Comparison of ENCODE assay signal across 8 cellular contexts in genomic region chr15:52019394-52020252, GRCh38. TPM values are rescaled to one million over a fixed set of nuclear protein-coding genes. Genes with fewer than 3 reads are reported as not detected.
DNase-seq lines count a peak whose midpoint lies in the region; ATAC-seq and TF ChIP-seq lines count a peak whose summit lies in the region.

No MANE protein-coding gene starts in this region.

- in situ Hi-C loops in IMR-90 (cut with MboI; ENCODE audit: low sequenced_read_pairs) = loop anchor here (25.0 kb wide), 1 partner anchor 643 kb away; no protein-coding TSS in a partner anchor

- peaks cover 12% of the 10 kb centered on the region for H4K20me1 ChIP-seq in IMR-90 (ENCODE audit: insufficient read depth, low read length)

- peak overlapping the region; percentile 97 for H4K91ac ChIP-seq in IMR-90 (ENCODE audit: insufficient read depth, low read depth, low read length)

- peaks cover 11% of the 10 kb centered on the region for H3K4me1 ChIP-seq in IMR-90 (ENCODE audit: control insufficient read depth, insufficient read depth, low read length)
- H3K4me1 ChIP-seq in aorta (ENCODE audit: control insufficient read depth in 1 of 2, insufficient read depth in 2 of 2, low read length in 2 of 2) = no peaks in the 10 kb centered on the region

- peak overlapping the region; percentile 90 for H3K4me3 ChIP-seq in IMR-90 (ENCODE audit: insufficient read depth, low read depth, low read length)
- peak overlapping the region; percentile 95 to 99 for H3K4me3 ChIP-seq in aorta (ENCODE audit: low read length in 2 of 2)

- H3K36me3 ChIP-seq in IMR-90 (ENCODE audit: control insufficient read depth, insufficient read depth, low read length) (no peaks in the 10 kb centered on the region; the same call in 1 of the 2 replicates), aorta (ENCODE audit: control insufficient read depth in 1 of 2, insufficient read depth in 2 of 2, low read length in 1 of 2) (no peaks in the 10 kb centered on the region)

- TF ChIP-seq RAD21 in IMR-90 (IDR thresholded peaks at IDR 0.05; ENCODE audit: low read length) = peak; percentile 31

- H3K36me3 Mint-ChIP-seq in T-helper 1 cell treated with Interleukin-12 subunit alpha and Interleukin-12 subunit beta and Interleukin-4 antibody, amounts not matched to agents 30 μg/mL and 1 μg/mL, for 36 hours (ENCODE audit: low read depth) = peaks cover 7% of the 10 kb centered on the region

- H3K9ac ChIP-seq in IMR-90 (ENCODE audit: low read depth, low read length) = peak overlapping the region; percentile 93

- intact Hi-C loops in IMR-90 (cut with micrococcal nuclease) = loop anchor here (2.0 to 5.0 kb wide), 5 partner anchors 33 to 479 kb away; partner anchors contain the start of gene LEO1
- intact Hi-C loops in aorta (cut with DNase I) = loop anchor here in 1 of 2 donors (2.0 kb wide), 1 partner anchor 47 kb away; no protein-coding TSS in a partner anchor

- peak overlapping the region; percentile 99 for H3K56ac ChIP-seq in IMR-90 (ENCODE audit: extremely low read depth, insufficient read depth, low read length)

- peak overlapping the region; percentile 90 for H3K4me2 ChIP-seq in IMR-90 (ENCODE audit: low read depth, low read length)

- BruUV-seq in IMR-90 (replicated peaks; lab: Mats Ljungman, UMichigan) = no TSS peak

- H2BK15ac ChIP-seq in IMR-90 (ENCODE audit: low read depth, low read length) = peak overlapping the region; percentile 74; the same call in 2 of the 3 replicates

- H3K14ac ChIP-seq in IMR-90 (replicated peaks; ENCODE audit: low read depth, low read length) = peak overlapping the region; percentile 100

- H3K27ac Mint-ChIP-seq in T-helper 1 cell treated with Interleukin-12 subunit alpha and Interleukin-12 subunit beta and Interleukin-4 antibody, amounts not matched to agents 30 μg/mL and 1 μg/mL, for 36 hours = peak overlapping the region; percentile 100

- TF ChIP-seq POLR2A in IMR-90 (IDR thresholded peaks at IDR 0.05; ENCODE audit: low read depth, low read length) = peak; percentile 92

- WGBS in IMR-90 (ENCODE audit: extremely low coverage in 2 of 2, insufficient read length in 1 of 2), 2 experiments = 1% methylated on average over 24 of the region's 100 CpGs; no CpG with 5 or more reads in 1 of the 2 experiments
- WGBS in aorta, 2 donors = 0 to 1% methylated on average over 54 to 100 of the region's 100 CpGs

- peaks cover 0 to 20% of the 10 kb centered on the region in 2 experiments; a peak in 2 of 4 replicates for H3K79me1 ChIP-seq in IMR-90 (ENCODE audit: low read depth in 1 of 2, low read length in 2 of 2)

- H2AFZ ChIP-seq in IMR-90 (replicated peaks; ENCODE audit: low read length, poor library complexity) = peak overlapping the region; percentile 95

- peak overlapping the region; percentile 100 for H2BK5ac ChIP-seq in IMR-90 (ENCODE audit: low read depth, low read length, poor library complexity, severe bottlenecking)

- peak overlapping the region; percentile 100 for H3K23ac ChIP-seq in IMR-90 (ENCODE audit: low read depth, low read length)

- peak overlapping the region; percentile 98 for H2AK9ac ChIP-seq in IMR-90 (replicated peaks; ENCODE audit: low read depth, low read length, poor library complexity)

- H2AK5ac ChIP-seq in IMR-90 (ENCODE audit: low read depth, low read length) = peak overlapping the region; percentile 91

- peaks cover 7% of the 10 kb centered on the region for H3K9me1 ChIP-seq in IMR-90 (ENCODE audit: insufficient read depth, low read length)

- peak overlapping the region; percentile 95 for H2BK120ac ChIP-seq in IMR-90 (ENCODE audit: low read depth, low read length)

- POLR2A ChIA-PET in IMR-90 (lab: Charles Lee; ENCODE audit: unreplicated experiment) = interaction anchor here (1.0 kb wide), 1 partner anchor 48 kb away, joined by 3 read pairs; the partner anchor contains the start of gene LEO1

- H3K4me1 Mint-ChIP-seq in T-helper 1 cell treated with Interleukin-12 subunit alpha and Interleukin-12 subunit beta and Interleukin-4 antibody, amounts not matched to agents 30 μg/mL and 1 μg/mL, for 36 hours (ENCODE audit: low read depth) = peaks cover 31% of the 10 kb centered on the region

- peak overlapping the region; percentile 86 for H4K5ac ChIP-seq in IMR-90 (ENCODE audit: low read depth, low read length)

- no peaks in the 10 kb centered on the region for H3K9me3 ChIP-seq in IMR-90 (ENCODE audit: control insufficient read depth, insufficient read depth, low read length)
- H3K9me3 ChIP-seq in aorta (ENCODE audit: control insufficient read depth, low read length) = no peaks in the 10 kb centered on the region

- peak overlapping the region; percentile 16 to 97 for H4K8ac ChIP-seq in IMR-90 (ENCODE audit: low read depth in 2 of 2, low read length in 2 of 2)

- DNase-seq in ELF-1 (ENCODE audit: low read depth, low spot score) (peak; percentile 79), IMR-90 (peak; percentile 89), anterior cingulate cortex (lab: John Stamatoyannopoulos, UW) (peak in 56 of 58 donors; percentile 21 to 92 (median 83)), hepatic stellate cell (ENCODE audit: low spot score) (peak; percentile 95), retina (peak; percentile 88), aorta (peak; percentile 93 to 96)

- CTCF ChIA-PET in IMR-90 (lab: Yijun Ruan, JAX) = no interaction called here

- H3K4me3 Mint-ChIP-seq in T-helper 1 cell treated with Interleukin-12 subunit alpha and Interleukin-12 subunit beta and Interleukin-4 antibody, amounts not matched to agents 30 μg/mL and 1 μg/mL, for 36 hours = peak overlapping the region; percentile 97

- ATAC-seq in GM21529 (IDR thresholded peaks at IDR 0.05; ENCODE audit: unreplicated experiment) = peak; percentile 47
- ATAC-seq in IMR-90 (ENCODE audit: low read depth) = peak; percentile 75
- peak; percentile 87 for ATAC-seq in aorta (ENCODE audit: low FRiP score)

- peak overlapping the region; percentile 97 for H3K27ac ChIP-seq in IMR-90 (ENCODE audit: insufficient read depth, low read length)
- H3K27ac ChIP-seq in aorta (ENCODE audit: low read depth in 1 of 2, low read length in 2 of 2) = peak overlapping the region; percentile 96 to 98

- peak overlapping the region; percentile 96 for H3K18ac ChIP-seq in IMR-90 (ENCODE audit: low read depth, low read length)

- peak overlapping the region; percentile 64 for H2BK20ac ChIP-seq in IMR-90 (ENCODE audit: low read depth, low read length)

- H3K9me3 Mint-ChIP-seq in T-helper 1 cell treated with Interleukin-12 subunit alpha and Interleukin-12 subunit beta and Interleukin-4 antibody, amounts not matched to agents 30 μg/mL and 1 μg/mL, for 36 hours = no peaks in the 10 kb centered on the region

- dilution Hi-C loops in IMR-90 (cut with HindIII; ENCODE audit: low sequenced_read_pairs, unreplicated experiment) = no loop called here

- H3K27me3 ChIP-seq in IMR-90 (ENCODE audit: control insufficient read depth, insufficient read depth, low read length) = no peaks in the 10 kb centered on the region
- H3K27me3 ChIP-seq in aorta (ENCODE audit: control insufficient read depth in 1 of 2, insufficient read depth in 2 of 2, low read length in 1 of 2) = no peaks in the 10 kb centered on the region

- H3K4ac ChIP-seq in IMR-90 (ENCODE audit: low read depth, low read length) = peak overlapping the region; percentile 99

- H3K27me3 Mint-ChIP-seq in T-helper 1 cell treated with Interleukin-12 subunit alpha and Interleukin-12 subunit beta and Interleukin-4 antibody, amounts not matched to agents 30 μg/mL and 1 μg/mL, for 36 hours (ENCODE audit: low read depth) = peaks cover 14% of the 10 kb centered on the region

- no peak for TF ChIP-seq CTCF in IMR-90 (conservative IDR thresholded peaks at IDR 0.05; ENCODE audit: low read depth, low read length)

TF ChIP-seq in IMR-90, 13 proteins besides CTCF, POLR2A, EP300 and RAD21 (continues in another document):
- TF ChIP-seq FOS (IDR thresholded peaks at IDR 0.05; ENCODE audit: low read depth, low read length) (peak; percentile 53; the same call in 1 of the 2 replicates), MXI1 (IDR thresholded peaks at IDR 0.05; ENCODE audit: borderline replicate concordance, low read depth, low read length) (peak; percentile 90), CHD1 (IDR thresholded peaks at IDR 0.05; ENCODE audit: low read depth, low read length) (peak; percentile 95; the same call in 1 of the 2 replicates), BHLHE40 (IDR thresholded peaks at IDR 0.05; ENCODE audit: low read depth, low read length) (peak; percentile 79), USF2 (IDR thresholded peaks at IDR 0.05; ENCODE audit: low read depth, low read length) (peak; percentile 89), NFE2L2 (IDR thresholded peaks at IDR 0.05; ENCODE audit: low read depth, low read length) (peak; percentile 23; the same call in 1 of the 2 replicates), MAZ (IDR thresholded peaks at IDR 0.05; ENCODE audit: borderline replicate concordance, low read depth, low read length) (no peak), RCOR1 (IDR thresholded peaks at IDR 0.05; ENCODE audit: insufficient replicate concordance, low read length) (peak; percentile 65), RFX5 (IDR thresholded peaks at IDR 0.05; ENCODE audit: low read depth, low read length) (no peak)

RNA-seq across cellular contexts. Expression of gene MAPK6, which starts 0.6 kb away (rescaled TPM):
- total RNA-seq in IMR-90 (2012; rRNA removed) (60.6 and 84.2 TPM in 2 replicates), aorta (10 to 100 TPM; 23.4 to 27.1 TPM)
- polyA plus RNA-seq in IMR-90 (2012; rRNA removed) (17.9 and 22.6 TPM in 2 replicates), aorta (10 to 100 TPM in 1 of 2 donors, 1 to 10 TPM in 1; 5.6 to 10.4 TPM)
- polyA plus RNA-seq in IMR-90 (2012; cell fraction: cytosol; rRNA removed) = 5.0 and 5.8 TPM in 2 replicates
- 2.0 and 13.3 TPM in 2 replicates for polyA plus RNA-seq in IMR-90 (2012; cell fraction: nucleus; rRNA removed; ENCODE audit: low replicate concordance)

RNA-seq across cellular contexts. Expression of gene LEO1, which starts 48.0 kb away (rescaled TPM):
- total RNA-seq in IMR-90 (2012; rRNA removed) (11.5 and 30.3 TPM in 2 replicates), aorta (1 to 10 TPM; 8.4 to 9.5 TPM)
- polyA plus RNA-seq in IMR-90 (2012; rRNA removed) (7.7 and 9.0 TPM in 2 replicates), aorta (10 to 100 TPM in 1 of 2 donors, 1 to 10 TPM in 1; 7.4 to 10.3 TPM)
- polyA plus RNA-seq in IMR-90 (2012; cell fraction: cytosol; rRNA removed) = 1.0 and 2.2 TPM in 2 replicates
- 0.42 and 3.6 TPM in 2 replicates for polyA plus RNA-seq in IMR-90 (2012; cell fraction: nucleus; rRNA removed; ENCODE audit: low replicate concordance)

Comparison
In these comparisons a context has a peak if more than half of its experiments do, and no peak if none do; other contexts are left out.
1. Peak in every context shown above with its lines: DNase-seq, ATAC-seq, H3K4me3 ChIP-seq and H3K27ac ChIP-seq.